In genomic region chr6:31996385-31996784, GRCh38 we compare ENCODE assay signal across 3 cellular contexts. TPM values are rescaled to one million over a fixed set of nuclear protein-coding genes. Genes with fewer than 3 reads are reported as not detected.
"Had no signal": no experiment of that assay in that cellular context is flagged by ENCODE, and none has a peak within 500 bp of the region (broad histone marks: within the 10 kb centered on the region; RNA-seq: fewer than 3 reads in every experiment).

No MANE protein-coding gene starts in this region.

RNA-seq across cellular contexts. Expression of gene C4A, which starts 14.5 kb away (rescaled TPM):
- total RNA-seq: HT1080 had no signal

RNA-seq across cellular contexts. Expression of gene C4B, which starts 18.2 kb away (rescaled TPM):
- total RNA-seq: GM23338 had no signal
- polyA plus RNA-seq: IgD-negative memory B cell had no signal
